Comparison of ENCODE assay signal across 3 cellular contexts in genomic region chr6:108207013-108207412, GRCh38.
A peak's percentile ranks its signal among the peaks of the same experiment; 100 is the strongest.
TF ChIP-seq lines count a peak whose summit lies in the region.

No MANE protein-coding gene starts in this region.

TF ChIP-seq in GM23338, 12 proteins besides CTCF, POLR2A, EP300 and RAD21:
- TF ChIP-seq JUNB (IDR thresholded peaks at IDR 0.05; ENCODE audit: unreplicated experiment), result no peak
- no peak for TF ChIP-seq EZH2phosphoT487 (IDR thresholded peaks at IDR 0.05; ENCODE audit: unreplicated experiment)
- no peak for TF ChIP-seq CREB1 (CRISPR knock-in tag; IDR thresholded peaks at IDR 0.05; ENCODE audit: low read depth)
- no peak for TF ChIP-seq ETS1 (IDR thresholded peaks at IDR 0.05)
- TF ChIP-seq POLR2AphosphoS5 (IDR thresholded peaks at IDR 0.05; ENCODE audit: low read depth), result no peak
- TF ChIP-seq ZNF331 (CRISPR knock-in tag; IDR thresholded peaks at IDR 0.05; ENCODE audit: low read depth), result no peak
TF ChIP-seq in GM23338: peak in this region for 0.

TF ChIP-seq in K562, 482 proteins besides CTCF, POLR2A, EP300 and RAD21:
- TF ChIP-seq TAL1 (IDR thresholded peaks at IDR 0.05) (peak; percentile 27; the same call in 1 of the 2 replicates), TEAD4 (IDR thresholded peaks at IDR 0.05; ENCODE audit: low read length) (peak; percentile 50; the same call in 1 of the 2 replicates), TEAD4 (CRISPR knock-in tag; IDR thresholded peaks at IDR 0.05; ENCODE audit: borderline replicate concordance) (no peak), TCF3 (CRISPR knock-in tag; IDR thresholded peaks at IDR 0.05) (0 out of 2 replicates have a peak, but pooled peaks have one; percentile 16), CBFA2T3 (IDR thresholded peaks at IDR 0.05) (peak; percentile 64), MAZ (CRISPR knock-in tag; conservative IDR thresholded peaks at IDR 0.05 in 1 of 2, IDR thresholded peaks at IDR 0.05 in 1 of 2) (no peak), KDM1A (IDR thresholded peaks at IDR 0.05) (peak; percentile 89 to 91), HDAC2 (IDR thresholded peaks at IDR 0.05) (peak; percentile 52; the same call in 1 of the 2 replicates), PRPF4 (IDR thresholded peaks at IDR 0.05; ENCODE audit: insufficient read depth, low read depth, low read length, poor library complexity, severe bottlenecking) (no peak), RCOR1 (IDR thresholded peaks at IDR 0.05; ENCODE audit: borderline replicate concordance in 1 of 2, low read depth in 2 of 2, low read length in 2 of 2) (peak; percentile 51 to 74; a peak in 3 of 4 replicates), PBX2 (CRISPR knock-in tag; IDR thresholded peaks at IDR 0.05; ENCODE audit: low read depth) (no peak), PBX2 (tag; conservative IDR thresholded peaks at IDR 0.05; ENCODE audit: low read depth) (no peak)

TF ChIP-seq in GM12891, 5 proteins besides CTCF, POLR2A, EP300 and RAD21:
- TF ChIP-seq PAX5 (IDR thresholded peaks at IDR 0.05; ENCODE audit: insufficient read depth, low read length, severe bottlenecking), result no peak
- TF ChIP-seq TAF1 (IDR thresholded peaks at IDR 0.05; ENCODE audit: low read depth, low read length), result no peak
- no peak for TF ChIP-seq POU2F2 (IDR thresholded peaks at IDR 0.05; ENCODE audit: low read depth, low read length)
- TF ChIP-seq POLR2AphosphoS5 (IDR thresholded peaks at IDR 0.05; ENCODE audit: low read depth, low read length), result no peak
- no peak for TF ChIP-seq SPI1 (IDR thresholded peaks at IDR 0.05; ENCODE audit: low read depth, low read length)
